Comparison of ENCODE assay signal across 1 cellular context in the genomic region with DNA sequence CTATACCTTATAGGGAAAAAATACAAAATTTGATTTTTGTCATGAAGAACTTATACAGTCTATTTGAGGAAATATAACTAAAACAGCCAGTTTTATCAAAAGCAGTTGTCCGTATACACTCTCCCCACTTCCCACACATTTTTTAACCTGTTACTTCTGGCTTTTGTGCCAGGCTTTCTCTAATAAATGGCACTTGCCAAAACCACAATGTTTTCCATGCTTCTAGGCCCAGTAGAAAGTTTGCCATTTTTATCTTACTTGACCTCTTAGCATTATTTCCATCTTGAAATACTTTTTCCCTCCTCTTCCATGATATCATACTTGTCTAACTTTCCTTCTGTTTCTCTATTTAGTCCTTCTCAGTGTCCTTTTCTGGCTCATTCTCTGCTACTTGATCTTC.
TF ChIP-seq lines count a peak whose summit lies in the region.

No MANE protein-coding gene starts in this region.

TF ChIP-seq in A549, 52 proteins besides CTCF, POLR2A, EP300 and RAD21 (continued from another document):
- TF ChIP-seq, protein P1, sequence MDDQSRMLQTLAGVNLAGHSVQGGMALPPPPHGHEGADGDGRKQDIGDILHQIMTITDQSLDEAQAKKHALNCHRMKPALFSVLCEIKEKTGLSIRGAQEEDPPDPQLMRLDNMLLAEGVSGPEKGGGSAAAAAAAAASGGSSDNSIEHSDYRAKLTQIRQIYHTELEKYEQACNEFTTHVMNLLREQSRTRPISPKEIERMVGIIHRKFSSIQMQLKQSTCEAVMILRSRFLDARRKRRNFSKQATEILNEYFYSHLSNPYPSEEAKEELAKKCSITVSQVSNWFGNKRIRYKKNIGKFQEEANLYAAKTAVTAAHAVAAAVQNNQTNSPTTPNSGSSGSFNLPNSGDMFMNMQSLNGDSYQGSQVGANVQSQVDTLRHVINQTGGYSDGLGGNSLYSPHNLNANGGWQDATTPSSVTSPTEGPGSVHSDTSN (IDR thresholded peaks at IDR 0.05): no peak
- TF ChIP-seq KDM1A (IDR thresholded peaks at IDR 0.05; ENCODE audit: low read depth) (no peak), RNF2 (IDR thresholded peaks at IDR 0.05; ENCODE audit: borderline replicate concordance, low read depth) (no peak), CBX8 (IDR thresholded peaks at IDR 0.05) (no peak)
